ENCODE assay signal across 19 cellular contexts in the genomic region with DNA sequence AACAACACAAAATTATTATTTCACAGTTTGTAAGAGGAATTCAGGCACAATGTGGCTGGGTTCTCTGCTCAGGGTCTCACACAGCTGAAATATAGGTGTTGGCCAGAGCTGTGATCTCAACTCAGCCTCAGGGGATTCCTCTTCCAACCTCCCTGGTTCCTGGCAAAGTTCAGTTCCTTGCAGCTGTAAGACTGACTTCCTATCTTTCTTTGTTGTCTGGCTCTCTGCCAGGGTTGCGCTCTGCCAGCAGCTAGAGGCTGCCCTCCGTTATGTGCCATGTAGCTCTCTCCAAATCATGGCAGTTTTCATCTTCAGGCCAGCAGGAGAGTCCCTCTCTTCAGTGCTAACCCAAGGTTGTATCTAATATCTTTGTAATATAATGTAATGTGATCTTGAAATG.
A peak's percentile ranks its signal among the peaks of the same experiment; 100 is the strongest.
DNase-seq lines count a peak whose midpoint lies in the region; ATAC-seq and TF ChIP-seq lines count a peak whose summit lies in the region.
"Had no signal": no experiment of that assay in that cellular context is flagged by ENCODE, and none has a peak within 500 bp of the region (broad histone marks: within the 10 kb centered on the region; RNA-seq: fewer than 3 reads in every experiment).

No MANE protein-coding gene starts in this region.

- POLR2A ChIA-PET in SK-N-SH (lab: Yijun Ruan, JAX), result no interaction called here

- CTCF ChIA-PET in SK-N-SH (lab: Yijun Ruan, JAX), result no interaction called here

- ATAC-seq in SK-N-SH treated with all-trans-retinoic acid at 6 μM for 48 hours, result no peak
- ATAC-seq: activated CD8-positive, alpha-beta T cell treated with anti-CD3 and anti-CD28 coated beads for 36 hours; PC-3; sciatic nerve had no signal

- H2AFZ ChIP-seq in SK-N-SH (ENCODE audit: low read depth), result no peak overlapping the region

- no peak overlapping the region for H3K4me2 ChIP-seq in SK-N-SH

- no peaks in the 10 kb centered on the region for H3K9me3 ChIP-seq in SK-N-SH

- H3K9ac ChIP-seq in SK-N-SH, result no peak overlapping the region

- TF ChIP-seq EP300 in SK-N-SH (IDR thresholded peaks at IDR 0.05; ENCODE audit: borderline replicate concordance in 1 of 2, low read depth in 1 of 2, low read length in 1 of 2), result no peak

- H3K9me2 ChIP-seq in SK-N-SH, result no peaks in the 10 kb centered on the region

- no peaks in the 10 kb centered on the region for H3K36me3 ChIP-seq in SK-N-SH (replicated peaks in 1 of 2; ENCODE audit: control insufficient read depth in 1 of 2, insufficient read depth in 2 of 2, low read length in 1 of 2)

- H3K27me3 ChIP-seq in SK-N-SH (ENCODE audit: insufficient read depth), result no peaks in the 10 kb centered on the region

- no peaks in the 10 kb centered on the region for H4K20me1 ChIP-seq in SK-N-SH (ENCODE audit: insufficient read depth)

- 42% methylated on average over 2 of the region's 2 CpGs for WGBS in SK-N-SH (ENCODE audit: low lambda C conversion rate)

- DNase-seq in SK-N-SH (peak; percentile 11), NB4 (ENCODE audit: low read depth) (peak; percentile 3), UCSD-AML1 (lab: John Stamatoyannopoulos, UW; ENCODE audit: unreplicated experiment) (peak; percentile 9), mucosa of gallbladder (ENCODE audit: low spot score) (peak; percentile 37), NCI-H1930 (lab: John Stamatoyannopoulos, UW) (no peak), NCI-H1092 (lab: John Stamatoyannopoulos, UW) (no peak), pons (ENCODE audit: low spot score) (no peak)
- DNase-seq: activated CD8-positive, alpha-beta T cell treated with anti-CD3 and anti-CD28 coated beads for 36 hours; CD8-positive, alpha-beta memory T cell; EL; HFFc6; NCI-H146; NCI-H526; occipital lobe; PC-3; stimulated activated CD4-positive, alpha-beta T cell treated with anti-CD3 and anti-CD28 coated beads, Interleukin-2, amount 100 ng/mL, for 48 hours; SW 1271 had no signal

- TF ChIP-seq POLR2A in NB4 (IDR thresholded peaks at IDR 0.05; ENCODE audit: extremely low read depth, insufficient read length), result no peak

- no peak overlapping the region for H3K27ac ChIP-seq in SK-N-SH (ENCODE audit: low read depth in 2 of 2, low read length in 1 of 2)

- no peak overlapping the region for H3K4me3 ChIP-seq in SK-N-SH (ENCODE audit: low read depth in 2 of 2, low read length in 1 of 2)
- H3K4me3 ChIP-seq in NB4 (ENCODE audit: low read depth, low read length), result no peak overlapping the region

- H3K79me2 ChIP-seq in SK-N-SH (ENCODE audit: insufficient read depth), result no peaks in the 10 kb centered on the region

- H3K4me1 ChIP-seq in SK-N-SH (ENCODE audit: control insufficient read depth in 1 of 2, insufficient read depth in 2 of 2, low read depth in 1 of 2, low read length in 1 of 2), result peaks cover 0 to 4% of the 10 kb centered on the region in 2 experiments; a peak in 1 of 4 replicates

- TF ChIP-seq RAD21 in SK-N-SH (IDR thresholded peaks at IDR 0.05; ENCODE audit: low read length), result no peak

- TF ChIP-seq CTCF in SK-N-SH (IDR thresholded peaks at IDR 0.05) (no peak), NB4 (IDR thresholded peaks at IDR 0.05; ENCODE audit: low read depth, low read length) (no peak)

- H3F3A ChIP-seq in SK-N-SH (replicated peaks; ENCODE audit: insufficient read depth), result no peaks in the 10 kb centered on the region

TF ChIP-seq in SK-N-SH, 30 proteins besides CTCF, POLR2A, EP300 and RAD21 (continues in another document):
- no peak for TF ChIP-seq SMC3 (IDR thresholded peaks at IDR 0.05; ENCODE audit: low read depth, low read length)
- TF ChIP-seq FOSL2 (IDR thresholded peaks at IDR 0.05; ENCODE audit: borderline replicate concordance, low read depth), result no peak
- no peak for TF ChIP-seq RCOR1 (IDR thresholded peaks at IDR 0.05; ENCODE audit: low read length)
- TF ChIP-seq MAX (IDR thresholded peaks at IDR 0.05; ENCODE audit: low read depth), result no peak
- TF ChIP-seq POLR2AphosphoS5 (IDR thresholded peaks at IDR 0.05; ENCODE audit: low read depth, low read length), result no peak
- no peak for TF ChIP-seq CHD2 (IDR thresholded peaks at IDR 0.05; ENCODE audit: low read length, partially characterized antibody)
- no peak for TF ChIP-seq ELF1 (IDR thresholded peaks at IDR 0.05)
- TF ChIP-seq, protein P1, sequence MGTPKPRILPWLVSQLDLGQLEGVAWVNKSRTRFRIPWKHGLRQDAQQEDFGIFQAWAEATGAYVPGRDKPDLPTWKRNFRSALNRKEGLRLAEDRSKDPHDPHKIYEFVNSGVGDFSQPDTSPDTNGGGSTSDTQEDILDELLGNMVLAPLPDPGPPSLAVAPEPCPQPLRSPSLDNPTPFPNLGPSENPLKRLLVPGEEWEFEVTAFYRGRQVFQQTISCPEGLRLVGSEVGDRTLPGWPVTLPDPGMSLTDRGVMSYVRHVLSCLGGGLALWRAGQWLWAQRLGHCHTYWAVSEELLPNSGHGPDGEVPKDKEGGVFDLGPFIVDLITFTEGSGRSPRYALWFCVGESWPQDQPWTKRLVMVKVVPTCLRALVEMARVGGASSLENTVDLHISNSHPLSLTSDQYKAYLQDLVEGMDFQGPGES (IDR thresholded peaks at IDR 0.05; ENCODE audit: low read depth, low read length), result no peak
- no peak for TF ChIP-seq RFX5 (IDR thresholded peaks at IDR 0.05; ENCODE audit: low read length)
- TF ChIP-seq, protein P2, sequence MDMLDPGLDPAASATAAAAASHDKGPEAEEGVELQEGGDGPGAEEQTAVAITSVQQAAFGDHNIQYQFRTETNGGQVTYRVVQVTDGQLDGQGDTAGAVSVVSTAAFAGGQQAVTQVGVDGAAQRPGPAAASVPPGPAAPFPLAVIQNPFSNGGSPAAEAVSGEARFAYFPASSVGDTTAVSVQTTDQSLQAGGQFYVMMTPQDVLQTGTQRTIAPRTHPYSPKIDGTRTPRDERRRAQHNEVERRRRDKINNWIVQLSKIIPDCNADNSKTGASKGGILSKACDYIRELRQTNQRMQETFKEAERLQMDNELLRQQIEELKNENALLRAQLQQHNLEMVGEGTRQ (IDR thresholded peaks at IDR 0.05; ENCODE audit: borderline replicate concordance, low read depth, low read length), result no peak

TF ChIP-seq in SK-N-SH treated with all-trans-retinoic acid at 6 μM for 48 hours, 23 proteins besides CTCF, POLR2A, EP300 and RAD21 (continues in another document):
- TF ChIP-seq CSDC2 (CRISPR knock-in tag; IDR thresholded peaks at IDR 0.05) (no peak), ZNF565 (CRISPR knock-in tag; conservative IDR thresholded peaks at IDR 0.05; ENCODE audit: low read depth) (no peak), ZC3H10 (CRISPR knock-in tag; IDR thresholded peaks at IDR 0.05) (no peak), PATZ1 (CRISPR knock-in tag; IDR thresholded peaks at IDR 0.05; ENCODE audit: borderline replicate concordance) (no peak), GLIS3 (CRISPR knock-in tag; IDR thresholded peaks at IDR 0.05) (no peak), TSHZ2 (CRISPR knock-in tag; IDR thresholded peaks at IDR 0.05) (no peak), ISL1 (CRISPR knock-in tag; IDR thresholded peaks at IDR 0.05) (no peak), OSR1 (CRISPR knock-in tag; IDR thresholded peaks at IDR 0.05) (no peak)
- TF ChIP-seq, protein P3, sequence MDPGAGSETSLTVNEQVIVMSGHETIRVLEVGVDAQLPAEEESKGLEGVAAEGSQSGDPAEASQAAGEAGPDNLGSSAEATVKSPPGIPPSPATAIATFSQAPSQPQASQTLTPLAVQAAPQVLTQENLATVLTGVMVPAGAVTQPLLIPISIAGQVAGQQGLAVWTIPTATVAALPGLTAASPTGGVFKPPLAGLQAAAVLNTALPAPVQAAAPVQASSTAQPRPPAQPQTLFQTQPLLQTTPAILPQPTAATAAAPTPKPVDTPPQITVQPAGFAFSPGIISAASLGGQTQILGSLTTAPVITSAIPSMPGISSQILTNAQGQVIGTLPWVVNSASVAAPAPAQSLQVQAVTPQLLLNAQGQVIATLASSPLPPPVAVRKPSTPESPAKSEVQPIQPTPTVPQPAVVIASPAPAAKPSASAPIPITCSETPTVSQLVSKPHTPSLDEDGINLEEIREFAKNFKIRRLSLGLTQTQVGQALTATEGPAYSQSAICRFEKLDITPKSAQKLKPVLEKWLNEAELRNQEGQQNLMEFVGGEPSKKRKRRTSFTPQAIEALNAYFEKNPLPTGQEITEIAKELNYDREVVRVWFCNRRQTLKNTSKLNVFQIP (CRISPR knock-in tag; IDR thresholded peaks at IDR 0.05; ENCODE audit: borderline replicate concordance, low read depth), result no peak

Comparison
In these comparisons a context has a peak if more than half of its experiments do, and no peak if none do; other contexts are left out.
1. DNase-seq: peak in SK-N-SH (single experiment), NB4 (single experiment), UCSD-AML1 (single experiment) and mucosa of gallbladder (single experiment); none in NCI-H1930 (0 of 2), NCI-H1092 (single experiment) and pons (single experiment).